In genomic region chr3:69948246-69948862, GRCh38 we compare ENCODE assay signal across 9 cellular contexts. TPM values are rescaled to one million over a fixed set of nuclear protein-coding genes. Genes with fewer than 3 reads are reported as not detected.
A peak's percentile ranks its signal among the peaks of the same experiment; 100 is the strongest.
DNase-seq lines count a peak whose midpoint lies in the region; ATAC-seq, FAIRE-seq and TF ChIP-seq lines count a peak whose summit lies in the region.
"Had no signal": no experiment of that assay in that cellular context is flagged by ENCODE, and none has a peak within 500 bp of the region (broad histone marks: within the 10 kb centered on the region; RNA-seq: fewer than 3 reads in every experiment).

No MANE protein-coding gene starts in this region.

- H3K9ac ChIP-seq in astrocyte (ENCODE audit: low read length) = no peak overlapping the region

- H3K4me1 Mint-ChIP-seq in astrocyte (ENCODE audit: low read depth, unreplicated experiment) = no peaks in the 10 kb centered on the region
- H3K4me1 Mint-ChIP-seq in activated naive CD4-positive, alpha-beta T cell treated with anti-CD3 and anti-CD28 coated beads, Interleukin-2, amount 10 ng/mL, durations not matched to agents 7 days and 5 days = no peaks in the 10 kb centered on the region

- no peak overlapping the region for H3K4me2 ChIP-seq in astrocyte (ENCODE audit: low read length)

- H3K9me3 Mint-ChIP-seq in astrocyte (ENCODE audit: unreplicated experiment) = no peaks in the 10 kb centered on the region
- H3K9me3 Mint-ChIP-seq in activated naive CD4-positive, alpha-beta T cell treated with anti-CD3 and anti-CD28 coated beads, Interleukin-2, amount 10 ng/mL, durations not matched to agents 7 days and 5 days = no peaks in the 10 kb centered on the region

- H3K27me3 ChIP-seq in astrocyte (ENCODE audit: insufficient read depth, low read length) = no peaks in the 10 kb centered on the region

- no peak overlapping the region for H3K27ac Mint-ChIP-seq in astrocyte (ENCODE audit: unreplicated experiment)
- no peak overlapping the region for H3K27ac Mint-ChIP-seq in activated naive CD4-positive, alpha-beta T cell treated with anti-CD3 and anti-CD28 coated beads, Interleukin-2, amount 10 ng/mL, durations not matched to agents 7 days and 5 days

- CTCF ChIA-PET in activated naive CD4-positive, alpha-beta T cell treated with anti-CD3 and anti-CD28 coated beads, Interleukin-2, amount 10 ng/mL, durations not matched to agents 7 days and 5 days (lab: Charles Lee) = interaction anchor here (0.7 kb wide), 1 partner anchor 822 kb away, joined by 3 read pairs; no protein-coding TSS in a partner anchor

- no peaks in the 10 kb centered on the region for H4K20me1 ChIP-seq in astrocyte (ENCODE audit: insufficient read depth, low read length)

- ATAC-seq in left lobe of liver = peak; percentile 53
- no peak for ATAC-seq in GM21723 (IDR thresholded peaks at IDR 0.05; ENCODE audit: unreplicated experiment)

- TF ChIP-seq CTCF in D721Med (IDR thresholded peaks at IDR 0.05; ENCODE audit: insufficient read depth, missing control alignments) (peak; percentile 63), astrocyte (IDR thresholded peaks at IDR 0.05; ENCODE audit: insufficient read depth, low read depth, low read length) (peak; percentile 53)

- peaks cover 4% of the 10 kb centered on the region for H3K36me3 Mint-ChIP-seq in astrocyte (ENCODE audit: low read depth, unreplicated experiment)
- no peaks in the 10 kb centered on the region for H3K36me3 Mint-ChIP-seq in activated naive CD4-positive, alpha-beta T cell treated with anti-CD3 and anti-CD28 coated beads, Interleukin-2, amount 10 ng/mL, durations not matched to agents 7 days and 5 days

- H3K27ac ChIP-seq in astrocyte (ENCODE audit: low read depth, low read length) = no peak overlapping the region

- H3K79me2 ChIP-seq in astrocyte (ENCODE audit: insufficient read depth, low read length) = no peaks in the 10 kb centered on the region

- H3K36me3 ChIP-seq in astrocyte (ENCODE audit: insufficient read depth, low read length) = no peaks in the 10 kb centered on the region

- H3K4me3 Mint-ChIP-seq in astrocyte (ENCODE audit: unreplicated experiment) = no peak overlapping the region
- no peak overlapping the region for H3K4me3 Mint-ChIP-seq in activated naive CD4-positive, alpha-beta T cell treated with anti-CD3 and anti-CD28 coated beads, Interleukin-2, amount 10 ng/mL, durations not matched to agents 7 days and 5 days

- H3K4me1 ChIP-seq in astrocyte (ENCODE audit: insufficient read depth, low read length) = no peaks in the 10 kb centered on the region

- H3K9me3 ChIP-seq in astrocyte (ENCODE audit: insufficient read depth, low read depth, low read length) = no peaks in the 10 kb centered on the region

- H3K4me3 ChIP-seq in Jurkat, Clone E6-1 (ENCODE audit: low read length) = no peak overlapping the region
- H3K4me3 ChIP-seq in astrocyte (ENCODE audit: insufficient read depth, low read depth, low read length) = no peak overlapping the region
- H3K4me3 ChIP-seq: skin epidermis had no signal

- no peak for FAIRE-seq in D721Med (lab: Jason Lieb, UNC)
- FAIRE-seq in astrocyte (lab: Jason Lieb, UNC) = no peak

- no peaks in the 10 kb centered on the region for H3K27me3 Mint-ChIP-seq in astrocyte (ENCODE audit: low read depth, unreplicated experiment)
- H3K27me3 Mint-ChIP-seq in activated naive CD4-positive, alpha-beta T cell treated with anti-CD3 and anti-CD28 coated beads, Interleukin-2, amount 10 ng/mL, durations not matched to agents 7 days and 5 days = no peaks in the 10 kb centered on the region

- DNase-seq in D721Med (ENCODE audit: insufficient read length, low spot score) (no peak), astrocyte (ENCODE audit: low read depth) (peak; percentile 21), left lobe of liver (ENCODE audit: low spot score) (no peak)
- peak; percentile 42 for DNase-seq in Jurkat, Clone E6-1 (ENCODE audit: low read depth, low spot score)
- DNase-seq in central memory CD4-positive, alpha-beta T cell = no peak
- no peak for DNase-seq in stimulated activated naive CD4-positive, alpha-beta T cell (lab: John Stamatoyannopoulos, UW)
- DNase-seq in activated naive CD4-positive, alpha-beta T cell treated with anti-CD3 and anti-CD28 coated beads, Interleukin-2, amount 10 ng/mL, durations not matched to agents 7 days and 5 days = no peak

- H2AFZ ChIP-seq in astrocyte (ENCODE audit: low read depth, low read length) = no peak overlapping the region

RNA-seq across cellular contexts. Expression of gene SAMMSON, which starts 51.2 kb away (rescaled TPM):
- not detected for polyA plus RNA-seq in Jurkat, Clone E6-1 (2012; ENCODE audit: insufficient read depth, insufficient read length)
- total RNA-seq in astrocyte = not detected in 2 replicates
- not detected for total RNA-seq in left lobe of liver

Comparison
In these comparisons a context has a peak if more than half of its experiments do, and no peak if none do; other contexts are left out.
1. DNase-seq: peak in Jurkat, Clone E6-1 (single experiment) and astrocyte (single experiment); none in D721Med (single experiment), left lobe of liver (single experiment), central memory CD4-positive, alpha-beta T cell (single experiment), stimulated activated naive CD4-positive, alpha-beta T cell (0 of 6) and activated naive CD4-positive, alpha-beta T cell treated with anti-CD3 and anti-CD28 coated beads, Interleukin-2, amount 10 ng/mL, durations not matched to agents 7 days and 5 days (single experiment).